Comparison of ENCODE assay signal across 23 cellular contexts in the genomic region with DNA sequence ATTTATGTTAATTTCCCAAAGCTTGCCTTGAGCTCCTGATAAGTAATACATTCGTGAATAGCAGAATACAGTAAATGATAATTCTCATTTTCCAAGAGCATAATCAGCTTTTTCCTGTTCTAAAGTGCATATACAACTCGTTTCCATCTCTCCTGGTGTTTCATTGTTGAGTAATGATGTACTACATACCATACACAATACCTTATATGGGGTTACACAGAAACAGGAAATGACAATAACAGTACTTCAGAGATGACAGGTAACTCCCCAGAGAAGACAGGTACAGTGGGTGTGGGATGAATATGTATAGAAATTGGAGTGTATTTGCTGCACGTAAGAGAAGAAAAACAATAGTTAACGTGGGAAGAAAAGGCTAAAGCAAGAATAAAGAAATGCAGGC.
DNase-seq lines count a peak whose midpoint lies in the region; ATAC-seq lines count a peak whose summit lies in the region.
"Had no signal": no experiment of that assay in that cellular context is flagged by ENCODE, and none has a peak within 500 bp of the region (broad histone marks: within the 10 kb centered on the region; RNA-seq: fewer than 3 reads in every experiment).

No MANE protein-coding gene starts in this region.

- ATAC-seq in activated T-cell treated with anti-CD3 and anti-CD28 coated beads, Interleukin-2, amount 50 U/mL, for 72 hours (replicated peaks in 1 of 2), result peak; percentile 91 to 94
- peak; percentile 50 for ATAC-seq in HG03175 (IDR thresholded peaks at IDR 0.05; ENCODE audit: unreplicated experiment)
- ATAC-seq in activated T-helper 17 cell treated with anti-CD3 and anti-CD28 coated beads, Interleukin-2, amount 50 U/mL, for 72 hours (replicated peaks), result peak; percentile 98
- no peak for ATAC-seq in HG02623 (IDR thresholded peaks at IDR 0.05; ENCODE audit: unreplicated experiment)
- ATAC-seq: GM23338 had no signal

- peaks cover 11% of the 10 kb centered on the region for H3K4me1 Mint-ChIP-seq in activated T-cell treated with anti-CD3 and anti-CD28 coated beads, Interleukin-2, amount 50 U/mL, for 72 hours (ENCODE audit: low read depth)
- H3K4me1 Mint-ChIP-seq in activated T-helper 17 cell treated with anti-CD3 and anti-CD28 coated beads, Interleukin-2, amount 50 U/mL, for 72 hours, result no peaks in the 10 kb centered on the region
- H3K4me1 Mint-ChIP-seq: CD4-positive, alpha-beta memory T cell; GM23338 had no signal

- H3K4me3 Mint-ChIP-seq in activated T-cell treated with anti-CD3 and anti-CD28 coated beads, Interleukin-2, amount 50 U/mL, for 72 hours, result no peak overlapping the region
- no peak overlapping the region for H3K4me3 Mint-ChIP-seq in activated T-helper 17 cell treated with anti-CD3 and anti-CD28 coated beads, Interleukin-2, amount 50 U/mL, for 72 hours
- H3K4me3 Mint-ChIP-seq: activated CD4-positive, alpha-beta T cell treated with anti-CD3 and anti-CD28 coated beads, Interleukin-2, amount 10 ng/mL, durations not matched to agents 24 days and 14 days; CD4-positive, alpha-beta memory T cell; GM23338; HFFc6; stimulated activated naive CD8-positive, alpha-beta T cell treated with anti-CD3 and anti-CD28 coated beads, Interleukin-15, Interleukin-2, amounts not matched to agents 100 ng/mL and 50 ng/mL, for 24 hours had no signal

- peaks cover 3 to 5% of the 10 kb centered on the region in 2 donors for H3K36me3 Mint-ChIP-seq in activated T-cell treated with anti-CD3 and anti-CD28 coated beads, Interleukin-2, amount 50 U/mL, for 72 hours (ENCODE audit: insufficient read depth in 2 of 2)
- H3K36me3 Mint-ChIP-seq in activated T-helper 17 cell treated with anti-CD3 and anti-CD28 coated beads, Interleukin-2, amount 50 U/mL, for 72 hours (ENCODE audit: low read depth), result no peaks in the 10 kb centered on the region
- H3K36me3 Mint-ChIP-seq: CD4-positive, alpha-beta memory T cell had no signal

- peaks cover 11% of the 10 kb centered on the region for H3K27me3 Mint-ChIP-seq in activated T-cell treated with anti-CD3 and anti-CD28 coated beads, Interleukin-2, amount 50 U/mL, for 72 hours (ENCODE audit: low read depth)
- H3K27me3 Mint-ChIP-seq in activated T-helper 17 cell treated with anti-CD3 and anti-CD28 coated beads, Interleukin-2, amount 50 U/mL, for 72 hours, result peaks cover 12% of the 10 kb centered on the region
- H3K27me3 Mint-ChIP-seq: activated CD4-positive, alpha-beta T cell treated with anti-CD3 and anti-CD28 coated beads, Interleukin-2, amount 10 ng/mL, durations not matched to agents 24 days and 14 days had no signal

- no peak for DNase-seq in activated T-cell treated with anti-CD3 and anti-CD28 coated beads, Interleukin-2, amount 50 U/mL, for 72 hours
- DNase-seq in activated T-cell treated with anti-CD3 and anti-CD28 coated beads, Interleukin-2, amount 50 U/mL, for 1 hour, result no peak
- no peak for DNase-seq in activated CD8-positive, alpha-beta memory T cell treated with anti-CD3 and anti-CD28 coated beads, Interleukin-2, amount 50 U/mL, for 48 hours
- DNase-seq in SW 1271 (lab: John Stamatoyannopoulos, UW), result no peak
- no peak for DNase-seq in SHP77 (lab: John Stamatoyannopoulos, UW)
- DNase-seq: activated CD4-positive, alpha-beta T cell treated with anti-CD3 and anti-CD28 coated beads, Interleukin-2, amount 10 ng/mL, durations not matched to agents 24 days and 14 days; activated naive CD4-positive, alpha-beta T cell treated with anti-CD3 and anti-CD28 coated beads, Interleukin-2, amount 50 U/mL, for 16 hours; amniotic stem cell; CD4-positive, alpha-beta memory T cell; effector CD4-positive, alpha-beta T cell; HFFc6; islet precursor cell; NCI-H2107; NCI-H510A treated with DMSO at 0.1 percent for 48 hours; SHP77 treated with DMSO at 0.1 percent for 48 hours; T-helper 9 cell; uterus; WERI-Rb-1 had no signal

- H3K27ac Mint-ChIP-seq in activated T-cell treated with anti-CD3 and anti-CD28 coated beads, Interleukin-2, amount 50 U/mL, for 72 hours, result no peak overlapping the region
- no peak overlapping the region for H3K27ac Mint-ChIP-seq in activated T-helper 17 cell treated with anti-CD3 and anti-CD28 coated beads, Interleukin-2, amount 50 U/mL, for 72 hours
- H3K27ac Mint-ChIP-seq: activated CD4-positive, alpha-beta T cell treated with anti-CD3 and anti-CD28 coated beads, Interleukin-2, amount 10 ng/mL, durations not matched to agents 24 days and 14 days; CD4-positive, alpha-beta memory T cell; GM23338; HFFc6; stimulated activated naive CD8-positive, alpha-beta T cell treated with anti-CD3 and anti-CD28 coated beads, Interleukin-15, Interleukin-2, amounts not matched to agents 100 ng/mL and 50 ng/mL, for 24 hours had no signal

- peaks cover 5 to 12% of the 10 kb centered on the region in 2 donors for H3K9me3 Mint-ChIP-seq in activated T-cell treated with anti-CD3 and anti-CD28 coated beads, Interleukin-2, amount 50 U/mL, for 72 hours
- H3K9me3 Mint-ChIP-seq in activated T-helper 17 cell treated with anti-CD3 and anti-CD28 coated beads, Interleukin-2, amount 50 U/mL, for 72 hours, result no peaks in the 10 kb centered on the region
